15 cellular contexts compared by ENCODE assay signal in genomic region chr3:96991812-96992211, GRCh38.
"Had no signal": no experiment of that assay in that cellular context is flagged by ENCODE, and none has a peak within 500 bp of the region (broad histone marks: within the 10 kb centered on the region; RNA-seq: fewer than 3 reads in every experiment).

No MANE protein-coding gene starts in this region.

- H2AFZ ChIP-seq: neural progenitor cell, parathyroid adenoma had no signal

- H3K4me1 ChIP-seq: heart right ventricle, neural progenitor cell, parathyroid adenoma, spleen, tibial artery had no signal

- H3K27ac ChIP-seq: brain microvascular endothelial cell, heart right ventricle, neural progenitor cell, parathyroid adenoma, spleen, tibial artery, WERI-Rb-1 had no signal

- ATAC-seq: naive thymus-derived CD4-positive, alpha-beta T cell had no signal

- DNase-seq: activated CD4-positive, alpha-beta T cell treated with anti-CD3 and anti-CD28 coated beads, Interleukin-2, amount 50 U/mL, for 4 hours; activated gamma-delta T cell treated with Interleukin-2 at 50 U/mL for 16 hours; brain microvascular endothelial cell; central memory CD4-positive, alpha-beta T cell; heart right ventricle; mesenchymal stem cell; naive thymus-derived CD4-positive, alpha-beta T cell; spleen; stimulated activated naive CD4-positive, alpha-beta T cell; tibial artery; WERI-Rb-1 had no signal

- H3K9ac ChIP-seq: neural progenitor cell, parathyroid adenoma had no signal

- H3K79me2 ChIP-seq: parathyroid adenoma had no signal

- FAIRE-seq: colon, urothelium cell line had no signal

- H3K4me2 ChIP-seq: neural progenitor cell had no signal

- H3K27me3 ChIP-seq: brain microvascular endothelial cell, heart right ventricle, neural progenitor cell, spleen, tibial artery had no signal

- H3K4me3 ChIP-seq: heart right ventricle, neural progenitor cell, spleen, tibial artery had no signal

- H3K36me3 ChIP-seq: brain microvascular endothelial cell, heart right ventricle, neural progenitor cell, spleen, tibial artery, WERI-Rb-1 had no signal
